Comparison of ENCODE assay signal across 11 cellular contexts in genomic region chr1:16144325-16145029, GRCh38. TPM values are rescaled to one million over a fixed set of nuclear protein-coding genes. Genes with fewer than 3 reads are reported as not detected.
DNase-seq lines count a peak whose midpoint lies in the region; ATAC-seq and TF ChIP-seq lines count a peak whose summit lies in the region.
"Had no signal": no experiment of that assay in that cellular context is flagged by ENCODE, and none has a peak within 500 bp of the region (broad histone marks: within the 10 kb centered on the region; RNA-seq: fewer than 3 reads in every experiment).

No MANE protein-coding gene starts in this region.

- POLR2A ChIA-PET in WTC11 (lab: Charles Lee): interaction anchor here (0.7 to 4.2 kb wide), 2 partner anchors 8 to 11 kb away, joined by 3 to 31 read pairs; partner anchors contain the start of gene EPHA2

- peaks cover 49% of the 10 kb centered on the region for H3K4me1 ChIP-seq in GM23248 (ENCODE audit: insufficient read depth)
- H3K4me1 ChIP-seq in iPS-20b (ENCODE audit: insufficient read depth, low read length): peaks cover 50% of the 10 kb centered on the region
- peaks cover 84% of the 10 kb centered on the region for H3K4me1 ChIP-seq in skeletal muscle satellite cell (ENCODE audit: control insufficient read depth, insufficient read depth, low read length)

- CTCF ChIA-PET in WTC11 (lab: Charles Lee): interaction anchor here (1.1 to 14.1 kb wide), 5 partner anchors 19 to 353 kb away, joined by 3 to 204 read pairs (median 11); partner anchors contain the start of gene FAM131C

- peaks cover 62% of the 10 kb centered on the region for H3K4me1 Mint-ChIP-seq in WTC11

- peaks cover 25% of the 10 kb centered on the region for H3F3A ChIP-seq in GM23248 (ENCODE audit: insufficient read depth)

- peak overlapping the region; percentile 10; the same call in 1 of the 2 replicates for H3K4me3 Mint-ChIP-seq in WTC11
- H3K4me3 Mint-ChIP-seq: CD8-positive, alpha-beta memory T cell had no signal

- H3K27ac Mint-ChIP-seq in WTC11: peak overlapping the region; percentile 88

- H3K27ac ChIP-seq in GM23248: peak overlapping the region; percentile 92
- H3K27ac ChIP-seq in iPS-20b (ENCODE audit: low read length): peak overlapping the region; percentile 19

- H3K9ac ChIP-seq in GM23248: peak overlapping the region; percentile 80; the same call in 1 of the 2 replicates
- peak overlapping the region; percentile 57; the same call in 1 of the 2 replicates for H3K9ac ChIP-seq in iPS-20b (ENCODE audit: low read depth, low read length)
- peak overlapping the region; percentile 92 for H3K9ac ChIP-seq in skeletal muscle satellite cell (ENCODE audit: low read depth, low read length)

- H3K27me3 ChIP-seq in GM23248 (replicated peaks; ENCODE audit: insufficient read depth) (no peaks in the 10 kb centered on the region), iPS-20b (ENCODE audit: insufficient read depth, low read length) (no peaks in the 10 kb centered on the region), skeletal muscle satellite cell (ENCODE audit: control insufficient read depth, insufficient read depth, low read length) (no peaks in the 10 kb centered on the region)

- no peak overlapping the region for H2AFZ ChIP-seq in GM23248

- H3K9me2 ChIP-seq in GM23248 (ENCODE audit: insufficient read depth): no peaks in the 10 kb centered on the region

- no peaks in the 10 kb centered on the region for H3K27me3 Mint-ChIP-seq in WTC11 (ENCODE audit: low read depth)

- H3K4me2 ChIP-seq in GM23248 (ENCODE audit: unreplicated experiment) (peak overlapping the region; percentile 85), skeletal muscle satellite cell (ENCODE audit: low read length) (peak overlapping the region; percentile 94)

- peak overlapping the region; percentile 64; the same call in 1 of the 2 replicates for H3K4me3 ChIP-seq in GM23248
- H3K4me3 ChIP-seq in iPS-20b (ENCODE audit: low read length): no peak overlapping the region; the same call in 1 of the 2 replicates
- peak overlapping the region; percentile 67 for H3K4me3 ChIP-seq in skeletal muscle satellite cell (ENCODE audit: low read length)

- H3K79me2 ChIP-seq in GM23248 (ENCODE audit: insufficient read depth): peaks cover 67% of the 10 kb centered on the region

- no peaks in the 10 kb centered on the region for H4K20me1 ChIP-seq in GM23248 (ENCODE audit: insufficient read depth)

- H3K9me3 Mint-ChIP-seq in WTC11: no peaks in the 10 kb centered on the region
- H3K9me3 Mint-ChIP-seq: CD8-positive, alpha-beta memory T cell had no signal

- TF ChIP-seq CTCF in WTC11 (IDR thresholded peaks at IDR 0.05): no peak

- DNase-seq in GM23248 (no peak), WTC11 (ENCODE audit: low spot score) (no peak), GM19238 (ENCODE audit: insufficient read length, low spot score) (no peak), iPS-NIHi7 (ENCODE audit: extremely low spot score) (no peak)
- DNase-seq: activated naive CD4-positive, alpha-beta T cell treated with anti-CD3 and anti-CD28 coated beads, Interleukin-2, amount 50 U/mL, for 16 hours; CD8-positive, alpha-beta memory T cell; RPMI8226 had no signal

- H3K36me3 ChIP-seq in GM23248 (ENCODE audit: low read depth): peaks cover 23% of the 10 kb centered on the region; the same call in 1 of the 2 replicates
- H3K36me3 ChIP-seq in iPS-20b (ENCODE audit: insufficient read depth, low read depth, low read length): peaks cover 72% of the 10 kb centered on the region
- peaks cover 83% of the 10 kb centered on the region for H3K36me3 ChIP-seq in skeletal muscle satellite cell (ENCODE audit: insufficient read depth, low read length)

- WGBS in GM23248 (ENCODE audit: low coverage in 1 of 2, low lambda C conversion rate in 2 of 2, missing lambda C conversion rate in 2 of 2), 2 experiments: 79 to 82% methylated on average over 8 of the region's 8 CpGs

- H3K36me3 Mint-ChIP-seq in WTC11: peaks cover 39% of the 10 kb centered on the region
- H3K36me3 Mint-ChIP-seq: CD8-positive, alpha-beta memory T cell had no signal

- H3K9me3 ChIP-seq in GM23248 (ENCODE audit: low read depth) (no peaks in the 10 kb centered on the region), iPS-20b (ENCODE audit: insufficient read depth, low read depth, low read length) (no peaks in the 10 kb centered on the region), skeletal muscle satellite cell (replicated peaks; ENCODE audit: low read length) (no peaks in the 10 kb centered on the region)

- in situ Hi-C loops in GM23248 (cut with MboI): no loop called here

- ATAC-seq in WTC11: no peak
- no peak for ATAC-seq in GM21619 (IDR thresholded peaks at IDR 0.05; ENCODE audit: unreplicated experiment)
- ATAC-seq in GM21423 (IDR thresholded peaks at IDR 0.05; ENCODE audit: unreplicated experiment): no peak

TF ChIP-seq in WTC11, 78 proteins besides CTCF, POLR2A, EP300 and RAD21:
- TF ChIP-seq MLX (CRISPR knock-in tag; IDR thresholded peaks at IDR 0.05): no peak
- TF ChIP-seq ZNF263 (CRISPR knock-in tag; IDR thresholded peaks at IDR 0.05; ENCODE audit: low read depth): no peak
- no peak for TF ChIP-seq ZNF219 (CRISPR knock-in tag; IDR thresholded peaks at IDR 0.05; ENCODE audit: borderline replicate concordance)

RNA-seq across cellular contexts. Expression of gene EPHA2, which starts 11.4 kb away (rescaled TPM):
- total RNA-seq in GM23248 (2014; rRNA removed; shearing (Covaris generic)): 20.4 and 21.7 TPM in 2 replicates
- polyA plus RNA-seq in GM23248 (2016; fragmentation: Nextera tagmentation; extraction: Ambion mirVana): 8.0 and 8.8 TPM in 2 replicates
- total RNA-seq in WTC11 (2021): 31.4 to 44.4 TPM (median 31.7 TPM) in 3 replicates
- 8.3 and 8.4 TPM in 2 replicates for total RNA-seq in skeletal muscle satellite cell (2012; rRNA removed)
- total RNA-seq: CD8-positive, alpha-beta memory T cell had no signal
- polyA plus RNA-seq: CD8-positive, alpha-beta memory T cell had no signal
